In the genomic region with DNA sequence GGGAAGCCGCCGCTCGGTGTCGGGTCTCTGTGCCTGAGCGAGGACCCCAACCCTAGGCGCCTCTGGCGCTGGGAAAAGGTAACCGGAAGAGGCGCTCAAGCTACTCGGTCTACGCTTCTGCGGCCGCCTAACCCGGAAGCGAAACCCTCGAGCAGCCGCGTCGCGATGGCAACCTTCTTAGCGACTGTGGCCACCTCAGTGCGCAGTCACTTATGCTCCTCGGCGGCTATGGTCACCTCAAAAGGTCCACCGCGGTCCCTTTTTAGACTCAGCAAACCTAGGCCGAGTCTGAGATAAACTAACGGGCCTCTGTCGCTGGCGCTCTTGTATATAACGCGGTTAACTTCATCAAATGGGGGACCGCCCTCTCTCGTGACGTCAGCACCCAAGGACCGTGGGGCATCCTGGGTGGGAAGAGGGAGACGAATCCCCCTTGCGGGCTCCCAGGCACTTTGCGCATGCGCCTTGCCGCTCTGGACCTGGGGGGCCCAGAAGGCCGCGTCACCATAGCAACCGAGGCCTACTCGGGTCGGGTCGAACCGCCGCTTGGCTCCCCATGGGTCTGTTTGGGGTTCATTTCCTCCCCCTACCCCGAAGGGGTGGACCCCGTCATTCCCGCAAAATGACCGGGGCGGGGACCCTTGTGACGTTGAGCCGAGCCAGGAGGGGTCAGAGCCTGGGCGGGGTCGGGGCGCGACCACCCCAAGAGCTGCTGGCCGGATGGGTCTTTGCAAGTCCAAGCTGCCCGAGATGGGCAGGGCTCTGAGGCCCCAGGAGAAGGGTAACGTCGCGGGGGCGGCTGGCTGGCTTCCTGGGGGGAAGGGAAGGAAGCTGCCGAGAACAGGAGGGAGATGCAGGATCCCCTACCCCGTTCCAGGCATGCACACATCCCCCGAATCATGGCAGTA, we compare ENCODE assay signal across 8 cellular contexts. TPM values are rescaled to one million over a fixed set of nuclear protein-coding genes. Genes with fewer than 3 reads are reported as not detected.
A peak's percentile ranks its signal among the peaks of the same experiment; 100 is the strongest.
DNase-seq lines count a peak whose midpoint lies in the region; ATAC-seq and TF ChIP-seq lines count a peak whose summit lies in the region.

A gene with protein sequence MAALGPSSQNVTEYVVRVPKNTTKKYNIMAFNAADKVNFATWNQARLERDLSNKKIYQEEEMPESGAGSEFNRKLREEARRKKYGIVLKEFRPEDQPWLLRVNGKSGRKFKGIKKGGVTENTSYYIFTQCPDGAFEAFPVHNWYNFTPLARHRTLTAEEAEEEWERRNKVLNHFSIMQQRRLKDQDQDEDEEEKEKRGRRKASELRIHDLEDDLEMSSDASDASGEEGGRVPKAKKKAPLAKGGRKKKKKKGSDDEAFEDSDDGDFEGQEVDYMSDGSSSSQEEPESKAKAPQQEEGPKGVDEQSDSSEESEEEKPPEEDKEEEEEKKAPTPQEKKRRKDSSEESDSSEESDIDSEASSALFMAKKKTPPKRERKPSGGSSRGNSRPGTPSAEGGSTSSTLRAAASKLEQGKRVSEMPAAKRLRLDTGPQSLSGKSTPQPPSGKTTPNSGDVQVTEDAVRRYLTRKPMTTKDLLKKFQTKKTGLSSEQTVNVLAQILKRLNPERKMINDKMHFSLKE (minus strand): TSS at position 91 of the 908 bp plus-strand sequence. CDS start 169 bp downstream, outside the sequence.

- CTCF ChIA-PET in activated CD4-positive, alpha-beta T cell treated with anti-CD3 and anti-CD28 coated beads for 36 hours (lab: Charles Lee): no interaction called here

- intact Hi-C loops in activated CD4-positive, alpha-beta T cell treated with anti-CD3 and anti-CD28 coated beads for 36 hours (cut with DNase I, micrococcal nuclease): loop anchor here (1.0 to 2.0 kb wide), 12 partner anchors 20 to 603 kb away; a partner anchor contains a TSS

- ATAC-seq in GM19043 (IDR thresholded peaks at IDR 0.05; ENCODE audit: low read depth, unreplicated experiment): peak; percentile 70
- peak; percentile 75 for ATAC-seq in HG03432 (IDR thresholded peaks at IDR 0.05; ENCODE audit: unreplicated experiment)
- ATAC-seq in activated CD4-positive, alpha-beta T cell treated with anti-CD3 and anti-CD28 coated beads for 36 hours: peak; percentile 89

- DNase-seq in AG20443 (ENCODE audit: low spot score): peak; percentile 99
- peak; percentile 97 for DNase-seq in NCI-H524 (lab: John Stamatoyannopoulos, UW)
- peak; percentile 96 for DNase-seq in activated CD4-positive, alpha-beta T cell treated with anti-CD3 and anti-CD28 coated beads for 36 hours
- DNase-seq in choroid plexus epithelial cell (ENCODE audit: low read depth): peak; percentile 98
- DNase-seq in kidney tubule cell (ENCODE audit: low spot score): peak; percentile 94
- peak; percentile 92 to 94 (median 93) for DNase-seq in stimulated activated CD4-positive, alpha-beta T cell treated with anti-CD3 and anti-CD28 coated beads, Interleukin-1b, Interleukin-23, amount 100 ng/mL, for 24 hours (ENCODE audit: low read depth in 4 of 4, low spot score in 1 of 4)

- peak within 1 kb of the TSS; percentile 85 for H3K4me3 Mint-ChIP-seq in activated CD4-positive, alpha-beta T cell treated with anti-CD3 and anti-CD28 coated beads for 36 hours

- POLR2A ChIA-PET in activated CD4-positive, alpha-beta T cell treated with anti-CD3 and anti-CD28 coated beads for 36 hours (lab: Charles Lee): interaction anchor here (0.6 to 1.6 kb wide), 5 partner anchors 18 to 65 kb away, joined by 3 to 6 read pairs (median 5); a partner anchor contains a TSS

- no peaks in the 10 kb centered on the region for H3K27me3 Mint-ChIP-seq in activated CD4-positive, alpha-beta T cell treated with anti-CD3 and anti-CD28 coated beads for 36 hours

- peak; percentile 43 for TF ChIP-seq CTCF in choroid plexus epithelial cell (conservative IDR thresholded peaks at IDR 0.05; ENCODE audit: low read depth, low read length)

- H3K27ac Mint-ChIP-seq in activated CD4-positive, alpha-beta T cell treated with anti-CD3 and anti-CD28 coated beads for 36 hours: peak within 1 kb of the TSS; percentile 91

- peaks cover 23% of the 10 kb centered on the region for H3K36me3 Mint-ChIP-seq in activated CD4-positive, alpha-beta T cell treated with anti-CD3 and anti-CD28 coated beads for 36 hours (ENCODE audit: low read depth)

- peaks cover 22% of the 10 kb centered on the region for H3K4me1 Mint-ChIP-seq in activated CD4-positive, alpha-beta T cell treated with anti-CD3 and anti-CD28 coated beads for 36 hours

- H3K4me3 ChIP-seq in choroid plexus epithelial cell (ENCODE audit: low read depth, low read length): peak within 1 kb of the TSS; percentile 93

- H3K9me3 Mint-ChIP-seq in activated CD4-positive, alpha-beta T cell treated with anti-CD3 and anti-CD28 coated beads for 36 hours (ENCODE audit: low read depth): no peaks in the 10 kb centered on the region

RNA-seq across cellular contexts. Expression of the gene that starts here (rescaled TPM):
- 10 to 100 TPM; 60.9 to 78.5 TPM for total RNA-seq in activated CD4-positive, alpha-beta T cell treated with anti-CD3 and anti-CD28 coated beads for 36 hours

Comparison
In these comparisons a context has a peak if more than half of its experiments do, and no peak if none do; other contexts are left out.
1. Peak in every context shown above with its lines: DNase-seq, ATAC-seq and H3K4me3 ChIP-seq.